9 cellular contexts compared by ENCODE assay signal in genomic region chr4:7844247-7844991, GRCh38.
DNase-seq lines count a peak whose midpoint lies in the region; ATAC-seq and TF ChIP-seq lines count a peak whose summit lies in the region.
"Had no signal": no experiment of that assay in that cellular context is flagged by ENCODE, and none has a peak within 500 bp of the region (broad histone marks: within the 10 kb centered on the region; RNA-seq: fewer than 3 reads in every experiment).

No MANE protein-coding gene starts in this region.

- H3K9me3 Mint-ChIP-seq in GM23338 (no peaks in the 10 kb centered on the region), nephron progenitor cell (no peaks in the 10 kb centered on the region)
- H3K9me3 Mint-ChIP-seq: activated naive CD4-positive, alpha-beta T cell treated with anti-CD3 and anti-CD28 coated beads, Interleukin-2, amount 50 U/mL, for 24 hours had no signal

- H3K27me3 ChIP-seq in GM23338 (ENCODE audit: insufficient read depth): no peaks in the 10 kb centered on the region

- ATAC-seq in GM23338 (peak; percentile 95), HG03439 (IDR thresholded peaks at IDR 0.05; ENCODE audit: unreplicated experiment) (no peak)

- TF ChIP-seq POLR2A in erythroblast (IDR thresholded peaks at IDR 0.05; ENCODE audit: low read length): no peak

- TF ChIP-seq CTCF in GM23338 (conservative IDR thresholded peaks at IDR 0.05; ENCODE audit: low read depth in 2 of 2): peak; percentile 75 to 79
- TF ChIP-seq CTCF in nephron progenitor cell (IDR thresholded peaks at IDR 0.05): peak; percentile 55

- H3K36me3 Mint-ChIP-seq in GM23338 (ENCODE audit: low read depth) (no peaks in the 10 kb centered on the region; the same call in none of the 3 replicates), nephron progenitor cell (ENCODE audit: low read depth) (peaks cover 53% of the 10 kb centered on the region)

- peak; percentile 58 for DNase-seq in COLO668 (lab: John Stamatoyannopoulos, UW; ENCODE audit: unreplicated experiment)
- peak; percentile 92 for DNase-seq in GM23338 (ENCODE audit: low spot score)
- peak; percentile 76 for DNase-seq in NCI-H82 (lab: John Stamatoyannopoulos, UW)
- DNase-seq in activated CD8-positive, alpha-beta memory T cell treated with anti-CD3 and anti-CD28 coated beads, Interleukin-2, amount 50 U/mL, for 24 hours (ENCODE audit: extremely low read depth): peak; percentile 34
- peak; percentile 70 to 79 for DNase-seq in erythroblast (lab: John Stamatoyannopoulos, UW)
- DNase-seq in nephron progenitor cell: peak; percentile 76
- DNase-seq in stimulated activated naive CD4-positive, alpha-beta T cell treated with Interleukin-2 at 50 U/mL for 16 hours (lab: John Stamatoyannopoulos, UW): peak; percentile 65

- H3F3A ChIP-seq in GM23338 (replicated peaks; ENCODE audit: low read depth): no peaks in the 10 kb centered on the region

- peaks cover 37% of the 10 kb centered on the region for H3K4me1 Mint-ChIP-seq in GM23338
- peaks cover 34% of the 10 kb centered on the region for H3K4me1 Mint-ChIP-seq in nephron progenitor cell

- H3K4me3 Mint-ChIP-seq in GM23338 (no peak overlapping the region), nephron progenitor cell (no peak overlapping the region)
- H3K4me3 Mint-ChIP-seq: activated naive CD4-positive, alpha-beta T cell treated with anti-CD3 and anti-CD28 coated beads, Interleukin-2, amount 50 U/mL, for 24 hours had no signal

- no peak overlapping the region for H3K4me2 ChIP-seq in GM23338

- peaks cover 6% of the 10 kb centered on the region; the same call in 1 of the 2 replicates for H3K79me2 ChIP-seq in GM23338 (replicated peaks; ENCODE audit: insufficient read depth)

- H3K27me3 Mint-ChIP-seq in GM23338 (ENCODE audit: insufficient read depth, low read depth, poor library complexity) (peaks cover 10% of the 10 kb centered on the region), nephron progenitor cell (ENCODE audit: low read depth, poor library complexity) (peaks cover 8% of the 10 kb centered on the region)
- H3K27me3 Mint-ChIP-seq: activated naive CD4-positive, alpha-beta T cell treated with anti-CD3 and anti-CD28 coated beads, Interleukin-2, amount 50 U/mL, for 24 hours had no signal

- H3K36me3 ChIP-seq in GM23338 (ENCODE audit: insufficient read depth): peaks cover 4% of the 10 kb centered on the region; the same call in 1 of the 2 replicates

- 0 out of 2 replicates have a peak, but pooled peaks cover 8% of the 10 kb centered on the region for H3K4me1 ChIP-seq in GM23338 (ENCODE audit: insufficient read depth)

- peaks cover 5% of the 10 kb centered on the region; the same call in 1 of the 2 replicates for H3K9me2 ChIP-seq in GM23338 (ENCODE audit: insufficient read depth)

- no peak overlapping the region for H2AFZ ChIP-seq in GM23338

- H3K27ac ChIP-seq in GM23338 (ENCODE audit: low read depth): no peak overlapping the region

- H4K20me1 ChIP-seq in GM23338 (replicated peaks; ENCODE audit: insufficient read depth): no peaks in the 10 kb centered on the region

- H3K27ac Mint-ChIP-seq in GM23338 (no peak overlapping the region), nephron progenitor cell (peak overlapping the region; percentile 62)
- H3K27ac Mint-ChIP-seq: activated naive CD4-positive, alpha-beta T cell treated with anti-CD3 and anti-CD28 coated beads, Interleukin-2, amount 50 U/mL, for 24 hours had no signal

- H3K4me3 ChIP-seq in GM23338: no peak overlapping the region

TF ChIP-seq in GM23338, 12 proteins besides CTCF, POLR2A, EP300 and RAD21 (continues in another document):
- TF ChIP-seq JUNB (IDR thresholded peaks at IDR 0.05; ENCODE audit: unreplicated experiment) (no peak), ZNF114 (CRISPR knock-in tag; IDR thresholded peaks at IDR 0.05) (no peak), ZNF331 (CRISPR knock-in tag; IDR thresholded peaks at IDR 0.05; ENCODE audit: low read depth) (no peak), ETS1 (IDR thresholded peaks at IDR 0.05) (no peak), EZH2 (IDR thresholded peaks at IDR 0.05; ENCODE audit: low read depth, unreplicated experiment) (no peak), EZH2phosphoT487 (IDR thresholded peaks at IDR 0.05; ENCODE audit: unreplicated experiment) (no peak), ZNF462 (CRISPR knock-in tag; IDR thresholded peaks at IDR 0.05) (no peak), POLR2AphosphoS5 (IDR thresholded peaks at IDR 0.05; ENCODE audit: low read depth) (no peak), CREB1 (CRISPR knock-in tag; IDR thresholded peaks at IDR 0.05; ENCODE audit: low read depth) (no peak), STAT1 (IDR thresholded peaks at IDR 0.05; ENCODE audit: unreplicated experiment) (no peak)

Comparison
In these comparisons a context has a peak if more than half of its experiments do, and no peak if none do; other contexts are left out.
1. DNase-seq: peak in every context shown above with its lines; median percentile 92 in GM23338; 76 in NCI-H82; 76 in nephron progenitor cell; 74 in erythroblast; 65 in stimulated activated naive CD4-positive, alpha-beta T cell treated with Interleukin-2 at 50 U/mL for 16 hours; 58 in COLO668; 34 in activated CD8-positive, alpha-beta memory T cell treated with anti-CD3 and anti-CD28 coated beads, Interleukin-2, amount 50 U/mL, for 24 hours.